16 cellular contexts compared by ENCODE assay signal in genomic region chr18:27400001-27400400, GRCh38.
DNase-seq lines count a peak whose midpoint lies in the region; ATAC-seq, FAIRE-seq and TF ChIP-seq lines count a peak whose summit lies in the region.
"Had no signal": no experiment of that assay in that cellular context is flagged by ENCODE, and none has a peak within 500 bp of the region (broad histone marks: within the 10 kb centered on the region; RNA-seq: fewer than 3 reads in every experiment).

No MANE protein-coding gene starts in this region.

- no peaks in the 10 kb centered on the region for H3K36me3 ChIP-seq in HepG2 (replicated peaks in 1 of 2; ENCODE audit: control insufficient read depth in 1 of 2, insufficient read depth in 2 of 2, low read length in 2 of 2)
- H3K36me3 ChIP-seq in right lobe of liver = no peaks in the 10 kb centered on the region
- no peaks in the 10 kb centered on the region for H3K36me3 ChIP-seq in Karpas-422 (ENCODE audit: insufficient read depth, low read length)
- H3K36me3 ChIP-seq: HAP-1, neutrophil had no signal

- H3K79me2 ChIP-seq in HepG2 (ENCODE audit: insufficient read depth, low read length) (no peaks in the 10 kb centered on the region), Karpas-422 (ENCODE audit: low read length) (no peaks in the 10 kb centered on the region)

- intact Hi-C loops in HepG2 (cut with micrococcal nuclease; ENCODE audit: unreplicated experiment) (no loop called here), right lobe of liver (cut with DNase I) (no loop called here), posterior vena cava (cut with DNase I) (no loop called here)

- peak; percentile 73 for ATAC-seq in HepG2
- no peak for ATAC-seq in right lobe of liver
- ATAC-seq in GM18511 (IDR thresholded peaks at IDR 0.05; ENCODE audit: unreplicated experiment) = no peak
- ATAC-seq: right cardiac atrium had no signal

- CTCF ChIA-PET in HepG2 (lab: Yijun Ruan, JAX; ENCODE audit: low intra/inter-chr PET ratio, low total read pairs) = no interaction called here

- no peaks in the 10 kb centered on the region for H3K27me3 ChIP-seq in HepG2 (ENCODE audit: control insufficient read depth in 1 of 2, insufficient read depth in 2 of 2, low read length in 2 of 2)
- H3K27me3 ChIP-seq in right lobe of liver = no peaks in the 10 kb centered on the region
- H3K27me3 ChIP-seq in Karpas-422 (ENCODE audit: low read length) = no peaks in the 10 kb centered on the region
- H3K27me3 ChIP-seq: neutrophil had no signal

- POLR2A ChIA-PET in HepG2 (lab: Yijun Ruan, JAX) = no interaction called here

- H3K9me3 ChIP-seq in HepG2 (ENCODE audit: low read length) (no peaks in the 10 kb centered on the region), right lobe of liver (no peaks in the 10 kb centered on the region), Karpas-422 (ENCODE audit: low read length) (peaks cover 4% of the 10 kb centered on the region)
- H3K9me3 ChIP-seq: HAP-1, neutrophil had no signal

- H2AFZ ChIP-seq in HepG2 (ENCODE audit: low read length) = no peak overlapping the region
- no peak overlapping the region for H2AFZ ChIP-seq in Karpas-422 (ENCODE audit: low read length)

- TF ChIP-seq EP300 in HepG2 (IDR thresholded peaks at IDR 0.05; ENCODE audit: low read depth in 2 of 2, low read length in 2 of 2) = no peak
- TF ChIP-seq EP300 in HepG2 (CRISPR knock-in tag; IDR thresholded peaks at IDR 0.05; ENCODE audit: borderline replicate concordance) = no peak

- no peaks in the 10 kb centered on the region for H3K4me1 ChIP-seq in HepG2 (ENCODE audit: insufficient read depth, low read length)
- no peaks in the 10 kb centered on the region for H3K4me1 ChIP-seq in right lobe of liver
- H3K4me1 ChIP-seq in Karpas-422 (ENCODE audit: low read length) = no peaks in the 10 kb centered on the region
- H3K4me1 ChIP-seq: HAP-1 had no signal

- in situ Hi-C loops in HepG2 (cut with HindIII; ENCODE audit: extremely low pct_ligation_motif_present, low pct_unique_long_range_greater_than_20kb) = no loop called here

- WGBS in HepG2 (ENCODE audit: low lambda C conversion rate) = 40% methylated on average over 9 of the region's 9 CpGs
- 61% methylated on average over 9 of the region's 9 CpGs for WGBS in right lobe of liver (ENCODE audit: insufficient coverage, low coverage, low lambda C conversion rate, missing lambda C conversion rate)

- no peaks in the 10 kb centered on the region for H3K9me2 ChIP-seq in Karpas-422 (replicated peaks; ENCODE audit: insufficient read depth, low read length)

- H3K4me3 ChIP-seq in HepG2 (replicated peaks in 1 of 3; ENCODE audit: insufficient read depth in 1 of 3, low read depth in 2 of 3, low read length in 3 of 3) = no peak overlapping the region
- H3K4me3 ChIP-seq in right lobe of liver = no peak overlapping the region
- no peak overlapping the region for H3K4me3 ChIP-seq in epithelial cell of proximal tubule (ENCODE audit: low read depth, low read length)
- H3K4me3 ChIP-seq in Karpas-422 (ENCODE audit: low read length) = no peak overlapping the region
- H3K4me3 ChIP-seq: HAP-1 had no signal

- TF ChIP-seq RAD21 in HepG2 (CRISPR knock-in tag; IDR thresholded peaks at IDR 0.05) = no peak

- TF ChIP-seq POLR2A in HepG2 (IDR thresholded peaks at IDR 0.05; ENCODE audit: insufficient read depth in 1 of 2, low read depth in 2 of 2, low read length in 2 of 2) (no peak), right lobe of liver (IDR thresholded peaks at IDR 0.05) (no peak)

- no peak for FAIRE-seq in HepG2 (lab: Jason Lieb, UNC)

- TF ChIP-seq CTCF in HepG2 (CRISPR knock-in tag; IDR thresholded peaks at IDR 0.05) = peak; percentile 21; the same call in 1 of the 2 replicates
- TF ChIP-seq CTCF in right lobe of liver (IDR thresholded peaks at IDR 0.05) = no peak
- TF ChIP-seq CTCF in epithelial cell of proximal tubule (conservative IDR thresholded peaks at IDR 0.05; ENCODE audit: low read depth, low read length) = peak; percentile 54

- no peaks in the 10 kb centered on the region for H4K20me1 ChIP-seq in HepG2 (ENCODE audit: insufficient read depth, low read length)
- no peaks in the 10 kb centered on the region for H4K20me1 ChIP-seq in Karpas-422 (ENCODE audit: insufficient read depth, low read depth, low read length)

- H3K4me2 ChIP-seq in HepG2 (ENCODE audit: low read depth, low read length) = no peak overlapping the region
- no peak overlapping the region for H3K4me2 ChIP-seq in Karpas-422 (ENCODE audit: low read depth, low read length, poor library complexity, severe bottlenecking)

- DNase-seq in HepG2 (ENCODE audit: low spot score) (no peak), right lobe of liver (no peak), NCI-H82 (lab: John Stamatoyannopoulos, UW) (peak; percentile 52), epithelial cell of proximal tubule (ENCODE audit: low read depth) (no peak), posterior vena cava (ENCODE audit: low spot score) (no peak), Karpas-422 (no peak), HuH-7.5 (ENCODE audit: low spot score) (no peak)
- DNase-seq: activated naive CD4-positive, alpha-beta T cell treated with anti-CD3 and anti-CD28 coated beads, Interleukin-2, amount 10 ng/mL, durations not matched to agents 7 days and 5 days; effector CD8-positive, alpha-beta T cell; NCI-H1417 treated with DMSO at 0.1 percent for 48 hours; NCI-H510A; right cardiac atrium; T-helper 2 cell had no signal

- no TSS peak for BruUV-seq in HepG2 (replicated peaks; lab: Mats Ljungman, UMichigan)

- H3K9ac ChIP-seq in HepG2 (ENCODE audit: insufficient read depth, low read depth, low read length) (no peak overlapping the region), Karpas-422 (ENCODE audit: low read length) (no peak overlapping the region)

- no peak overlapping the region for H3K27ac ChIP-seq in HepG2 (ENCODE audit: extremely low read length, insufficient read depth, low read length)
- H3K27ac ChIP-seq in right lobe of liver = no peak overlapping the region
- no peak overlapping the region for H3K27ac ChIP-seq in Karpas-422 (ENCODE audit: low read length)
- H3K27ac ChIP-seq: neutrophil had no signal

TF ChIP-seq in HepG2, 621 proteins besides CTCF, POLR2A, EP300 and RAD21:
- TF ChIP-seq ZNF232 (CRISPR knock-in tag; IDR thresholded peaks at IDR 0.05; ENCODE audit: borderline replicate concordance) (no peak), STAG1 (CRISPR knock-in tag; IDR thresholded peaks at IDR 0.05) (peak; percentile 40; the same call in 1 of the 2 replicates)
TF ChIP-seq in HepG2: peak in this region for 1.

Comparison
In these comparisons a context has a peak if more than half of its experiments do, and no peak if none do; other contexts are left out.
1. CTCF ChIP-seq: peak in HepG2 (single experiment) and epithelial cell of proximal tubule (single experiment); none in right lobe of liver (0 of 4).